Comparison of ENCODE assay signal across 8 cellular contexts in genomic region chr4:105520819-105521790, GRCh38. TPM values are rescaled to one million over a fixed set of nuclear protein-coding genes. Genes with fewer than 3 reads are reported as not detected.
DNase-seq lines count a peak whose midpoint lies in the region; TF ChIP-seq lines count a peak whose summit lies in the region.

No MANE protein-coding gene starts in this region.

- H3K27ac Mint-ChIP-seq in HFFc6: no peak overlapping the region

- H3K27me3 Mint-ChIP-seq in HFFc6 (ENCODE audit: insufficient read depth): no peaks in the 10 kb centered on the region

- H3F3A ChIP-seq in smooth muscle cell (ENCODE audit: low read depth): no peaks in the 10 kb centered on the region

- DNase-seq in AG08395 (ENCODE audit: low spot score) (peak; percentile 37), HFFc6 (peak; percentile 38), NCI-H1105 treated with DMSO at 0.1 percent for 48 hours (lab: John Stamatoyannopoulos, UW) (peak; percentile 32), WERI-Rb-1 (peak; percentile 57), left ventricle myocardium inferior (no peak), smooth muscle cell (lab: John Stamatoyannopoulos, UW; ENCODE audit: unreplicated experiment) (no peak), NCI-H1930 (lab: John Stamatoyannopoulos, UW) (no peak)

- no peaks in the 10 kb centered on the region for H3K79me2 ChIP-seq in smooth muscle cell (ENCODE audit: low read depth)

- H3K4me1 ChIP-seq in left ventricle myocardium inferior (no peaks in the 10 kb centered on the region), smooth muscle cell (ENCODE audit: low read depth) (no peaks in the 10 kb centered on the region)

- H3K9me3 Mint-ChIP-seq in HFFc6: no peaks in the 10 kb centered on the region

- 12% methylated on average over 3 of the region's 3 CpGs for WGBS in smooth muscle cell (ENCODE audit: low lambda C conversion rate)

- H3K4me3 ChIP-seq in WERI-Rb-1 (ENCODE audit: low read depth, low read length): no peak overlapping the region
- no peak overlapping the region for H3K4me3 ChIP-seq in left ventricle myocardium inferior
- no peak overlapping the region for H3K4me3 ChIP-seq in smooth muscle cell

- H3K4me2 ChIP-seq in smooth muscle cell: no peak overlapping the region

- intact Hi-C loops in left ventricle myocardium inferior (cut with micrococcal nuclease): loop anchor here (5.0 kb wide), 1 partner anchor 146 kb away; no protein-coding TSS in a partner anchor

- TF ChIP-seq CTCF in GM12872 (IDR thresholded peaks at IDR 0.05; ENCODE audit: insufficient read depth, low read depth, low read length) (peak; percentile 68), HFFc6 (IDR thresholded peaks at IDR 0.05) (peak; percentile 80), WERI-Rb-1 (IDR thresholded peaks at IDR 0.05; ENCODE audit: low read depth, low read length) (peak; percentile 65), left ventricle myocardium inferior (IDR thresholded peaks at IDR 0.05; ENCODE audit: borderline replicate concordance) (peak; percentile 71), smooth muscle cell (IDR thresholded peaks at IDR 0.05; ENCODE audit: borderline replicate concordance, insufficient read depth, poor library complexity, severe bottlenecking) (peak; percentile 64)

- no peaks in the 10 kb centered on the region for H3K36me3 Mint-ChIP-seq in HFFc6 (ENCODE audit: low read depth)

- no peak overlapping the region for H2AFZ ChIP-seq in smooth muscle cell (ENCODE audit: low read depth)

- H3K27ac ChIP-seq in WERI-Rb-1 (no peak overlapping the region), left ventricle myocardium inferior (replicated peaks) (no peak overlapping the region), smooth muscle cell (ENCODE audit: low read depth) (no peak overlapping the region)

- H4K20me1 ChIP-seq in smooth muscle cell (ENCODE audit: low read depth): no peaks in the 10 kb centered on the region

- H3K4me1 Mint-ChIP-seq in HFFc6 (ENCODE audit: low read depth): no peaks in the 10 kb centered on the region

- H3K9me3 ChIP-seq in WERI-Rb-1 (ENCODE audit: severe bottlenecking): no peaks in the 10 kb centered on the region
- no peaks in the 10 kb centered on the region for H3K9me3 ChIP-seq in left ventricle myocardium inferior (replicated peaks)
- no peaks in the 10 kb centered on the region for H3K9me3 ChIP-seq in smooth muscle cell (replicated peaks; ENCODE audit: low read depth)

- H3K36me3 ChIP-seq in WERI-Rb-1: no peaks in the 10 kb centered on the region
- H3K36me3 ChIP-seq in left ventricle myocardium inferior: no peaks in the 10 kb centered on the region
- no peaks in the 10 kb centered on the region for H3K36me3 ChIP-seq in smooth muscle cell (ENCODE audit: low read depth)

- no peak overlapping the region for H3K9ac ChIP-seq in smooth muscle cell (ENCODE audit: low read depth)

- H3K27me3 ChIP-seq in WERI-Rb-1 (ENCODE audit: insufficient read depth, low read depth, severe bottlenecking): no peaks in the 10 kb centered on the region
- H3K27me3 ChIP-seq in left ventricle myocardium inferior (ENCODE audit: low read depth): no peaks in the 10 kb centered on the region
- H3K27me3 ChIP-seq in smooth muscle cell (ENCODE audit: low read depth): peaks cover 16% of the 10 kb centered on the region

- no peak overlapping the region for H3K4me3 Mint-ChIP-seq in HFFc6

RNA-seq across cellular contexts. Expression of gene ARHGEF38, which starts 31.3 kb away (rescaled TPM):
- total RNA-seq in HFFc6 (2021; fragmentation: NEBNext Ultra II Directional; extraction: Animal tissue kit (Norgen Biotek cat#: 25700)): not detected
- not detected for total RNA-seq in left ventricle myocardium inferior
- total RNA-seq in smooth muscle cell: not detected in 2 replicates
- polyA plus RNA-seq in smooth muscle cell: 0.24 and 0.25 TPM in 2 replicates

RNA-seq across cellular contexts. Expression of gene PPA2, which starts 47.2 kb away (rescaled TPM):
- 10 to 100 TPM; 51.8 to 72.9 (median 59.8) TPM for total RNA-seq in HFFc6 (2021; fragmentation: NEBNext Ultra II Directional; extraction: Animal tissue kit (Norgen Biotek cat#: 25700))
- 83.7 TPM for total RNA-seq in left ventricle myocardium inferior
- total RNA-seq in smooth muscle cell: 96.5 and 136 TPM in 2 replicates
- 84.4 and 91.3 TPM in 2 replicates for polyA plus RNA-seq in smooth muscle cell

Comparison
In these comparisons a context has a peak if more than half of its experiments do, and no peak if none do; other contexts are left out.
1. DNase-seq: peak in AG08395 (single experiment), HFFc6 (single experiment), NCI-H1105 treated with DMSO at 0.1 percent for 48 hours (single experiment) and WERI-Rb-1 (single experiment); none in left ventricle myocardium inferior (single experiment), smooth muscle cell (single experiment) and NCI-H1930 (0 of 2).
2. Peak in every context shown above with its lines, with median percentiles within 50 percentile points of each other: CTCF ChIP-seq.